Comparison of ENCODE assay signal across 31 cellular contexts in the genomic region with DNA sequence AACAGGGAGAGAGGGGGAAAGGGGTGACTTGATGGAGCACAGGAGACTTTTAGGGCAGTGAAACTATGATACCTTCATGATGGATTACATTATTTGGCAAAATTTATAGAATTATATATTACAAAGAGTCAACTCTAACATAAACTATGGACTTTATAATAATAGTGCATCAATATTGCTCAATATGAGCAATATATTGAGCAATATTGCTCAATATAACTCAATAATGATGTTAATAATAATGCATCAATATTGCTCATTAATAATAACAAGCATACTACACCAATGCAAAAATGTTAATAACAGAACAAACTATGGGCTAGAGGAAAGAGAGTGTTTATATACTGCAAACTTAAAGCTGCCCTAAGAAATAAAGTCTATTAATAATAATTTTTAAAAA. TPM values are rescaled to one million over a fixed set of nuclear protein-coding genes. Genes with fewer than 3 reads are reported as not detected.
"Had no signal": no experiment of that assay in that cellular context is flagged by ENCODE, and none has a peak within 500 bp of the region (broad histone marks: within the 10 kb centered on the region; RNA-seq: fewer than 3 reads in every experiment).

No MANE protein-coding gene starts in this region.

- FAIRE-seq: colon, endometrium, endothelial cell of umbilical vein, frontal cortex had no signal

- ATAC-seq: effector memory CD8-positive, alpha-beta T cell; esophagus mucosa; foreskin keratinocyte; gastrocnemius medialis; gastroesophageal sphincter; heart left ventricle; heart right ventricle had no signal

- H3K4me3 ChIP-seq: colonic mucosa, coronary artery, dorsolateral prefrontal cortex, esophagus muscularis mucosa, esophagus squamous epithelium, gastrocnemius medialis, gastroesophageal sphincter, heart left ventricle had no signal

- H3K9me3 ChIP-seq: colonic mucosa, esophagus muscularis mucosa, esophagus squamous epithelium, gastrocnemius medialis, gastroesophageal sphincter, heart left ventricle, heart right ventricle had no signal

- DNase-seq: colonic mucosa; cortex of kidney; dermis blood vessel endothelial cell; dorsolateral prefrontal cortex; effector CD4-positive, alpha-beta T cell; effector CD8-positive, alpha-beta T cell; effector memory CD4-positive, alpha-beta T cell; effector memory CD8-positive, alpha-beta T cell; endodermal cell; erythroblast; esophagus squamous epithelium; foreskin fibroblast; foreskin keratinocyte; foreskin melanocyte; gastrocnemius medialis; glutamatergic neuron; head of caudate nucleus; heart left ventricle; heart right ventricle had no signal

- H3K4me1 ChIP-seq: colonic mucosa, foreskin keratinocyte, gastrocnemius medialis had no signal

- H3K36me3 ChIP-seq: colonic mucosa, esophagus muscularis mucosa, esophagus squamous epithelium, gastrocnemius medialis, gastroesophageal sphincter, heart left ventricle, heart right ventricle had no signal

- H3K27ac ChIP-seq: colonic mucosa, coronary artery, dorsolateral prefrontal cortex, epithelial cell of prostate, esophagus muscularis mucosa, esophagus squamous epithelium, foreskin keratinocyte, gastrocnemius medialis, gastroesophageal sphincter, heart left ventricle, heart right ventricle had no signal

RNA-seq across cellular contexts. Expression of gene UNC80, which starts 3.1 kb away (rescaled TPM):
- total RNA-seq: endothelial cell of umbilical vein, epithelial cell of proximal tubule, fibroblast of villous mesenchyme, gastrocnemius medialis had no signal
- polyA plus RNA-seq: endothelial cell of umbilical vein, fibroblast of lung, foreskin keratinocyte had no signal
